In the genomic region with DNA sequence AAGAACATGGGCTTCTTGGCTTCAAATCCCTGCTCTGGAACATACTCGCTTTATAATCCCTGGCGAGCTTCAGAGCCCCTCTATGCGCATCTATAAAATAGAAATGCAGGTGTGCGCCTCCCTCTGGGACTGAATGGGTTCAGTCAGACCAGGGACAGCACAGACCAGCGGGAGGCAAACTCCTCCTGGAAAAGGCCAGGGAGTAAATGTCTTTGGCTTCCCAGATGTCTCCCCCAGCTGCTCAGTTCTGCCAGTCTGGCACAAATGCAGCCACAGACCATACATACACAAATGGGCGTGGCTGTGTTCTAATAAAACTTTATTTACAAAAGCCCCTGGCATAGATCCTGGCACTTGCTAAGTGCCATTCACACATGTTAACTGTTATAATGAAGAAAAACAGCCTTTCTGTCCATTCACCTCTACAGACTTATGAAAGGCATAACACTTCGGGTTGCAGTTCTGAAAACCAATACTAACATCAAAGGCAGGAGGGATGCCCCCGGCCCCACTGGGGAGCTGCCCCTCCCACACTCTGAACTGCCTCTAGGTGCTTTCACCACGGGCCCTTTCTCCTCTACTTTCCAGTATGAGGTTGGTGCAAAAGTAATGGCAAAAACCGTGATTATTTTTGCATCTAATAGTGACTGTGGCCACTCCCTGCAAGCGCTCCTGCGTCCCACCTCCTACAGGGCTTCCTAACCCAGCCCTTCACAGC, we compare ENCODE assay signal across 1 cellular context.
TF ChIP-seq lines count a peak whose summit lies in the region.

No MANE protein-coding gene starts in this region.

TF ChIP-seq in GM12878, 131 proteins besides CTCF, POLR2A, EP300 and RAD21 (continued from another document and continues in another):
- TF ChIP-seq, protein P1, sequence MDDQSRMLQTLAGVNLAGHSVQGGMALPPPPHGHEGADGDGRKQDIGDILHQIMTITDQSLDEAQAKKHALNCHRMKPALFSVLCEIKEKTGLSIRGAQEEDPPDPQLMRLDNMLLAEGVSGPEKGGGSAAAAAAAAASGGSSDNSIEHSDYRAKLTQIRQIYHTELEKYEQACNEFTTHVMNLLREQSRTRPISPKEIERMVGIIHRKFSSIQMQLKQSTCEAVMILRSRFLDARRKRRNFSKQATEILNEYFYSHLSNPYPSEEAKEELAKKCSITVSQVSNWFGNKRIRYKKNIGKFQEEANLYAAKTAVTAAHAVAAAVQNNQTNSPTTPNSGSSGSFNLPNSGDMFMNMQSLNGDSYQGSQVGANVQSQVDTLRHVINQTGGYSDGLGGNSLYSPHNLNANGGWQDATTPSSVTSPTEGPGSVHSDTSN (IDR thresholded peaks at IDR 0.05; ENCODE audit: insufficient replicate concordance, low read depth, low read length) = no peak
- TF ChIP-seq TCF12 (IDR thresholded peaks at IDR 0.05; ENCODE audit: low read depth, low read length) (no peak), SREBF2 (IDR thresholded peaks at IDR 0.05; ENCODE audit: low read length) (no peak), BHLHE40 (IDR thresholded peaks at IDR 0.05; ENCODE audit: borderline replicate concordance in 1 of 2, low read depth in 2 of 2, low read length in 1 of 2) (no peak; a peak in 1 of 4 replicates), SMC3 (IDR thresholded peaks at IDR 0.05; ENCODE audit: borderline replicate concordance, low read length) (no peak), PML (IDR thresholded peaks at IDR 0.05; ENCODE audit: low read length) (no peak), ETV6 (conservative IDR thresholded peaks at IDR 0.05 in 1 of 2, IDR thresholded peaks at IDR 0.05 in 1 of 2; ENCODE audit: borderline replicate concordance in 1 of 2, low read depth in 1 of 2) (no peak), KLF5 (IDR thresholded peaks at IDR 0.05; ENCODE audit: partially characterized antibody) (no peak), MEF2B (IDR thresholded peaks at IDR 0.05; ENCODE audit: partially characterized antibody, poor library complexity, severe bottlenecking) (peak; percentile 50), TCF3 (IDR thresholded peaks at IDR 0.05; ENCODE audit: borderline replicate concordance, insufficient read depth, low read depth, low read length) (no peak), IKZF1 (conservative IDR thresholded peaks at IDR 0.05) (0 out of 2 replicates have a peak, but pooled peaks have one; percentile 35), MTA3 (IDR thresholded peaks at IDR 0.05; ENCODE audit: borderline replicate concordance, low read length) (no peak), ZSCAN29 (IDR thresholded peaks at IDR 0.05) (no peak), SMAD1 (IDR thresholded peaks at IDR 0.05; ENCODE audit: low read depth, partially characterized antibody) (no peak), FOS (IDR thresholded peaks at IDR 0.05; ENCODE audit: borderline replicate concordance, extremely low read depth, insufficient read length) (no peak), RBBP5 (conservative IDR thresholded peaks at IDR 0.05) (no peak), HDAC6 (IDR thresholded peaks at IDR 0.05; ENCODE audit: unreplicated experiment) (no peak), ZNF207 (IDR thresholded peaks at IDR 0.05; ENCODE audit: borderline replicate concordance) (0 out of 2 replicates have a peak, but pooled peaks have one; percentile 30), STAT3 (IDR thresholded peaks at IDR 0.05; ENCODE audit: low read depth, low read length) (no peak), SP1 (IDR thresholded peaks at IDR 0.05; ENCODE audit: low read depth, low read length) (no peak), RELA (IDR thresholded peaks at IDR 0.05; ENCODE audit: borderline replicate concordance, partially characterized antibody) (no peak), NR2C2 (IDR thresholded peaks at IDR 0.05; ENCODE audit: borderline replicate concordance, control insufficient read depth, insufficient read length, low read depth) (no peak), CEBPB (IDR thresholded peaks at IDR 0.05; ENCODE audit: borderline replicate concordance in 1 of 2, low read depth in 2 of 2, low read length in 2 of 2) (no peak)
- TF ChIP-seq, protein P2, sequence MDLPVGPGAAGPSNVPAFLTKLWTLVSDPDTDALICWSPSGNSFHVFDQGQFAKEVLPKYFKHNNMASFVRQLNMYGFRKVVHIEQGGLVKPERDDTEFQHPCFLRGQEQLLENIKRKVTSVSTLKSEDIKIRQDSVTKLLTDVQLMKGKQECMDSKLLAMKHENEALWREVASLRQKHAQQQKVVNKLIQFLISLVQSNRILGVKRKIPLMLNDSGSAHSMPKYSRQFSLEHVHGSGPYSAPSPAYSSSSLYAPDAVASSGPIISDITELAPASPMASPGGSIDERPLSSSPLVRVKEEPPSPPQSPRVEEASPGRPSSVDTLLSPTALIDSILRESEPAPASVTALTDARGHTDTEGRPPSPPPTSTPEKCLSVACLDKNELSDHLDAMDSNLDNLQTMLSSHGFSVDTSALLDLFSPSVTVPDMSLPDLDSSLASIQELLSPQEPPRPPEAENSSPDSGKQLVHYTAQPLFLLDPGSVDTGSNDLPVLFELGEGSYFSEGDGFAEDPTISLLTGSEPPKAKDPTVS (IDR thresholded peaks at IDR 0.05; ENCODE audit: low read depth, low read length) = no peak
- TF ChIP-seq, protein P3, sequence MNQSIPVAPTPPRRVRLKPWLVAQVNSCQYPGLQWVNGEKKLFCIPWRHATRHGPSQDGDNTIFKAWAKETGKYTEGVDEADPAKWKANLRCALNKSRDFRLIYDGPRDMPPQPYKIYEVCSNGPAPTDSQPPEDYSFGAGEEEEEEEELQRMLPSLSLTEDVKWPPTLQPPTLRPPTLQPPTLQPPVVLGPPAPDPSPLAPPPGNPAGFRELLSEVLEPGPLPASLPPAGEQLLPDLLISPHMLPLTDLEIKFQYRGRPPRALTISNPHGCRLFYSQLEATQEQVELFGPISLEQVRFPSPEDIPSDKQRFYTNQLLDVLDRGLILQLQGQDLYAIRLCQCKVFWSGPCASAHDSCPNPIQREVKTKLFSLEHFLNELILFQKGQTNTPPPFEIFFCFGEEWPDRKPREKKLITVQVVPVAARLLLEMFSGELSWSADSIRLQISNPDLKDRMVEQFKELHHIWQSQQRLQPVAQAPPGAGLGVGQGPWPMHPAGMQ (IDR thresholded peaks at IDR 0.05; ENCODE audit: borderline replicate concordance) = no peak
- TF ChIP-seq, protein P4, sequence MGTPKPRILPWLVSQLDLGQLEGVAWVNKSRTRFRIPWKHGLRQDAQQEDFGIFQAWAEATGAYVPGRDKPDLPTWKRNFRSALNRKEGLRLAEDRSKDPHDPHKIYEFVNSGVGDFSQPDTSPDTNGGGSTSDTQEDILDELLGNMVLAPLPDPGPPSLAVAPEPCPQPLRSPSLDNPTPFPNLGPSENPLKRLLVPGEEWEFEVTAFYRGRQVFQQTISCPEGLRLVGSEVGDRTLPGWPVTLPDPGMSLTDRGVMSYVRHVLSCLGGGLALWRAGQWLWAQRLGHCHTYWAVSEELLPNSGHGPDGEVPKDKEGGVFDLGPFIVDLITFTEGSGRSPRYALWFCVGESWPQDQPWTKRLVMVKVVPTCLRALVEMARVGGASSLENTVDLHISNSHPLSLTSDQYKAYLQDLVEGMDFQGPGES (IDR thresholded peaks at IDR 0.05) = no peak
- TF ChIP-seq, protein P5, sequence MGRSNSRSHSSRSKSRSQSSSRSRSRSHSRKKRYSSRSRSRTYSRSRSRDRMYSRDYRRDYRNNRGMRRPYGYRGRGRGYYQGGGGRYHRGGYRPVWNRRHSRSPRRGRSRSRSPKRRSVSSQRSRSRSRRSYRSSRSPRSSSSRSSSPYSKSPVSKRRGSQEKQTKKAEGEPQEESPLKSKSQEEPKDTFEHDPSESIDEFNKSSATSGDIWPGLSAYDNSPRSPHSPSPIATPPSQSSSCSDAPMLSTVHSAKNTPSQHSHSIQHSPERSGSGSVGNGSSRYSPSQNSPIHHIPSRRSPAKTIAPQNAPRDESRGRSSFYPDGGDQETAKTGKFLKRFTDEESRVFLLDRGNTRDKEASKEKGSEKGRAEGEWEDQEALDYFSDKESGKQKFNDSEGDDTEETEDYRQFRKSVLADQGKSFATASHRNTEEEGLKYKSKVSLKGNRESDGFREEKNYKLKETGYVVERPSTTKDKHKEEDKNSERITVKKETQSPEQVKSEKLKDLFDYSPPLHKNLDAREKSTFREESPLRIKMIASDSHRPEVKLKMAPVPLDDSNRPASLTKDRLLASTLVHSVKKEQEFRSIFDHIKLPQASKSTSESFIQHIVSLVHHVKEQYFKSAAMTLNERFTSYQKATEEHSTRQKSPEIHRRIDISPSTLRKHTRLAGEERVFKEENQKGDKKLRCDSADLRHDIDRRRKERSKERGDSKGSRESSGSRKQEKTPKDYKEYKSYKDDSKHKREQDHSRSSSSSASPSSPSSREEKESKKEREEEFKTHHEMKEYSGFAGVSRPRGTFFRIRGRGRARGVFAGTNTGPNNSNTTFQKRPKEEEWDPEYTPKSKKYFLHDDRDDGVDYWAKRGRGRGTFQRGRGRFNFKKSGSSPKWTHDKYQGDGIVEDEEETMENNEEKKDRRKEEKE (IDR thresholded peaks at IDR 0.05) = no peak
- TF ChIP-seq, protein P6, sequence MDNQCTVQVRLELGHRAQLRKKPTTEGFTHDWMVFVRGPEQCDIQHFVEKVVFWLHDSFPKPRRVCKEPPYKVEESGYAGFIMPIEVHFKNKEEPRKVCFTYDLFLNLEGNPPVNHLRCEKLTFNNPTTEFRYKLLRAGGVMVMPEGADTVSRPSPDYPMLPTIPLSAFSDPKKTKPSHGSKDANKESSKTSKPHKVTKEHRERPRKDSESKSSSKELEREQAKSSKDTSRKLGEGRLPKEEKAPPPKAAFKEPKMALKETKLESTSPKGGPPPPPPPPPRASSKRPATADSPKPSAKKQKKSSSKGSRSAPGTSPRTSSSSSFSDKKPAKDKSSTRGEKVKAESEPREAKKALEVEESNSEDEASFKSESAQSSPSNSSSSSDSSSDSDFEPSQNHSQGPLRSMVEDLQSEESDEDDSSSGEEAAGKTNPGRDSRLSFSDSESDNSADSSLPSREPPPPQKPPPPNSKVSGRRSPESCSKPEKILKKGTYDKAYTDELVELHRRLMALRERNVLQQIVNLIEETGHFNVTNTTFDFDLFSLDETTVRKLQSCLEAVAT (IDR thresholded peaks at IDR 0.05) = no peak
- TF ChIP-seq, protein P7, sequence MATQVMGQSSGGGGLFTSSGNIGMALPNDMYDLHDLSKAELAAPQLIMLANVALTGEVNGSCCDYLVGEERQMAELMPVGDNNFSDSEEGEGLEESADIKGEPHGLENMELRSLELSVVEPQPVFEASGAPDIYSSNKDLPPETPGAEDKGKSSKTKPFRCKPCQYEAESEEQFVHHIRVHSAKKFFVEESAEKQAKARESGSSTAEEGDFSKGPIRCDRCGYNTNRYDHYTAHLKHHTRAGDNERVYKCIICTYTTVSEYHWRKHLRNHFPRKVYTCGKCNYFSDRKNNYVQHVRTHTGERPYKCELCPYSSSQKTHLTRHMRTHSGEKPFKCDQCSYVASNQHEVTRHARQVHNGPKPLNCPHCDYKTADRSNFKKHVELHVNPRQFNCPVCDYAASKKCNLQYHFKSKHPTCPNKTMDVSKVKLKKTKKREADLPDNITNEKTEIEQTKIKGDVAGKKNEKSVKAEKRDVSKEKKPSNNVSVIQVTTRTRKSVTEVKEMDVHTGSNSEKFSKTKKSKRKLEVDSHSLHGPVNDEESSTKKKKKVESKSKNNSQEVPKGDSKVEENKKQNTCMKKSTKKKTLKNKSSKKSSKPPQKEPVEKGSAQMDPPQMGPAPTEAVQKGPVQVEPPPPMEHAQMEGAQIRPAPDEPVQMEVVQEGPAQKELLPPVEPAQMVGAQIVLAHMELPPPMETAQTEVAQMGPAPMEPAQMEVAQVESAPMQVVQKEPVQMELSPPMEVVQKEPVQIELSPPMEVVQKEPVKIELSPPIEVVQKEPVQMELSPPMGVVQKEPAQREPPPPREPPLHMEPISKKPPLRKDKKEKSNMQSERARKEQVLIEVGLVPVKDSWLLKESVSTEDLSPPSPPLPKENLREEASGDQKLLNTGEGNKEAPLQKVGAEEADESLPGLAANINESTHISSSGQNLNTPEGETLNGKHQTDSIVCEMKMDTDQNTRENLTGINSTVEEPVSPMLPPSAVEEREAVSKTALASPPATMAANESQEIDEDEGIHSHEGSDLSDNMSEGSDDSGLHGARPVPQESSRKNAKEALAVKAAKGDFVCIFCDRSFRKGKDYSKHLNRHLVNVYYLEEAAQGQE (IDR thresholded peaks at IDR 0.05; ENCODE audit: low read depth, low read length) = no peak
- TF ChIP-seq, protein P8, sequence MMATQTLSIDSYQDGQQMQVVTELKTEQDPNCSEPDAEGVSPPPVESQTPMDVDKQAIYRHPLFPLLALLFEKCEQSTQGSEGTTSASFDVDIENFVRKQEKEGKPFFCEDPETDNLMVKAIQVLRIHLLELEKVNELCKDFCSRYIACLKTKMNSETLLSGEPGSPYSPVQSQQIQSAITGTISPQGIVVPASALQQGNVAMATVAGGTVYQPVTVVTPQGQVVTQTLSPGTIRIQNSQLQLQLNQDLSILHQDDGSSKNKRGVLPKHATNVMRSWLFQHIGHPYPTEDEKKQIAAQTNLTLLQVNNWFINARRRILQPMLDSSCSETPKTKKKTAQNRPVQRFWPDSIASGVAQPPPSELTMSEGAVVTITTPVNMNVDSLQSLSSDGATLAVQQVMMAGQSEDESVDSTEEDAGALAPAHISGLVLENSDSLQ (IDR thresholded peaks at IDR 0.05) = peak; percentile 47; the same call in 1 of the 2 replicates
- TF ChIP-seq, protein P9, sequence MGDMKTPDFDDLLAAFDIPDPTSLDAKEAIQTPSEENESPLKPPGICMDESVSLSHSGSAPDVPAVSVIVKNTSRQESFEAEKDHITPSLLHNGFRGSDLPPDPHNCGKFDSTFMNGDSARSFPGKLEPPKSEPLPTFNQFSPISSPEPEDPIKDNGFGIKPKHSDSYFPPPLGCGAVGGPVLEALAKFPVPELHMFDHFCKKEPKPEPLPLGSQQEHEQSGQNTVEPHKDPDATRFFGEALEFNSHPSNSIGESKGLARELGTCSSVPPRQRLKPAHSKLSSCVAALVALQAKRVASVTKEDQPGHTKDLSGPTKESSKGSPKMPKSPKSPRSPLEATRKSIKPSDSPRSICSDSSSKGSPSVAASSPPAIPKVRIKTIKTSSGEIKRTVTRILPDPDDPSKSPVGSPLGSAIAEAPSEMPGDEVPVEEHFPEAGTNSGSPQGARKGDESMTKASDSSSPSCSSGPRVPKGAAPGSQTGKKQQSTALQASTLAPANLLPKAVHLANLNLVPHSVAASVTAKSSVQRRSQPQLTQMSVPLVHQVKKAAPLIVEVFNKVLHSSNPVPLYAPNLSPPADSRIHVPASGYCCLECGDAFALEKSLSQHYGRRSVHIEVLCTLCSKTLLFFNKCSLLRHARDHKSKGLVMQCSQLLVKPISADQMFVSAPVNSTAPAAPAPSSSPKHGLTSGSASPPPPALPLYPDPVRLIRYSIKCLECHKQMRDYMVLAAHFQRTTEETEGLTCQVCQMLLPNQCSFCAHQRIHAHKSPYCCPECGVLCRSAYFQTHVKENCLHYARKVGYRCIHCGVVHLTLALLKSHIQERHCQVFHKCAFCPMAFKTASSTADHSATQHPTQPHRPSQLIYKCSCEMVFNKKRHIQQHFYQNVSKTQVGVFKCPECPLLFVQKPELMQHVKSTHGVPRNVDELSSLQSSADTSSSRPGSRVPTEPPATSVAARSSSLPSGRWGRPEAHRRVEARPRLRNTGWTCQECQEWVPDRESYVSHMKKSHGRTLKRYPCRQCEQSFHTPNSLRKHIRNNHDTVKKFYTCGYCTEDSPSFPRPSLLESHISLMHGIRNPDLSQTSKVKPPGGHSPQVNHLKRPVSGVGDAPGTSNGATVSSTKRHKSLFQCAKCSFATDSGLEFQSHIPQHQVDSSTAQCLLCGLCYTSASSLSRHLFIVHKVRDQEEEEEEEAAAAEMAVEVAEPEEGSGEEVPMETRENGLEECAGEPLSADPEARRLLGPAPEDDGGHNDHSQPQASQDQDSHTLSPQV (IDR thresholded peaks at IDR 0.05) = no peak
